ENCODE assay signal across 18 cellular contexts in genomic region chr9:79912641-79913040, GRCh38.
"Had no signal": no experiment of that assay in that cellular context is flagged by ENCODE, and none has a peak within 500 bp of the region (broad histone marks: within the 10 kb centered on the region; RNA-seq: fewer than 3 reads in every experiment).

No MANE protein-coding gene starts in this region.

- H3K4me3 ChIP-seq: ascending aorta, cardiac muscle cell, dorsolateral prefrontal cortex, neural progenitor cell, ovary, psoas muscle had no signal

- DNase-seq: activated CD4-positive, alpha-beta T cell treated with anti-CD3 and anti-CD28 coated beads, Interleukin-2, amount 10 ng/mL, durations not matched to agents 24 days and 14 days; activated CD8-positive, alpha-beta T cell treated with anti-CD3 and anti-CD28 coated beads for 36 hours; activated effector memory CD4-positive, alpha-beta T cell treated with Interleukin-2 at 50 U/mL for 16 hours; activated naive CD4-positive, alpha-beta T cell treated with anti-CD3 and anti-CD28 coated beads, Interleukin-2, amount 50 U/mL, for 16 hours; activated T-cell treated with anti-CD3 and anti-CD28 coated beads, Interleukin-2, amount 50 U/mL, for 4 hours; dorsolateral prefrontal cortex; endodermal cell; naive thymus-derived CD4-positive, alpha-beta T cell; ovary; psoas muscle; right cardiac atrium; small intestine; stimulated activated CD4-positive, alpha-beta T cell treated with anti-CD3 and anti-CD28 coated beads, Interleukin-15, amount 100 ng/mL, for 24 hours; stimulated activated CD4-positive, alpha-beta T cell treated with anti-CD3 and anti-CD28 coated beads, Interleukin-2, amount 100 ng/mL, for 48 hours; stimulated activated naive CD8-positive, alpha-beta T cell treated with anti-CD3 and anti-CD28 coated beads, Interleukin-15, amount 100 ng/mL, for 72 hours had no signal

- ATAC-seq: activated CD8-positive, alpha-beta T cell treated with anti-CD3 and anti-CD28 coated beads for 36 hours; activated T-cell treated with anti-CD3 and anti-CD28 coated beads, Interleukin-2, amount 50 U/mL, for 4 hours; naive thymus-derived CD4-positive, alpha-beta T cell; psoas muscle; right cardiac atrium; stimulated activated naive CD8-positive, alpha-beta T cell treated with anti-CD3 and anti-CD28 coated beads, Interleukin-15, amount 100 ng/mL, for 72 hours had no signal
